Comparison of ENCODE assay signal across 1 cellular context in the genomic region with DNA sequence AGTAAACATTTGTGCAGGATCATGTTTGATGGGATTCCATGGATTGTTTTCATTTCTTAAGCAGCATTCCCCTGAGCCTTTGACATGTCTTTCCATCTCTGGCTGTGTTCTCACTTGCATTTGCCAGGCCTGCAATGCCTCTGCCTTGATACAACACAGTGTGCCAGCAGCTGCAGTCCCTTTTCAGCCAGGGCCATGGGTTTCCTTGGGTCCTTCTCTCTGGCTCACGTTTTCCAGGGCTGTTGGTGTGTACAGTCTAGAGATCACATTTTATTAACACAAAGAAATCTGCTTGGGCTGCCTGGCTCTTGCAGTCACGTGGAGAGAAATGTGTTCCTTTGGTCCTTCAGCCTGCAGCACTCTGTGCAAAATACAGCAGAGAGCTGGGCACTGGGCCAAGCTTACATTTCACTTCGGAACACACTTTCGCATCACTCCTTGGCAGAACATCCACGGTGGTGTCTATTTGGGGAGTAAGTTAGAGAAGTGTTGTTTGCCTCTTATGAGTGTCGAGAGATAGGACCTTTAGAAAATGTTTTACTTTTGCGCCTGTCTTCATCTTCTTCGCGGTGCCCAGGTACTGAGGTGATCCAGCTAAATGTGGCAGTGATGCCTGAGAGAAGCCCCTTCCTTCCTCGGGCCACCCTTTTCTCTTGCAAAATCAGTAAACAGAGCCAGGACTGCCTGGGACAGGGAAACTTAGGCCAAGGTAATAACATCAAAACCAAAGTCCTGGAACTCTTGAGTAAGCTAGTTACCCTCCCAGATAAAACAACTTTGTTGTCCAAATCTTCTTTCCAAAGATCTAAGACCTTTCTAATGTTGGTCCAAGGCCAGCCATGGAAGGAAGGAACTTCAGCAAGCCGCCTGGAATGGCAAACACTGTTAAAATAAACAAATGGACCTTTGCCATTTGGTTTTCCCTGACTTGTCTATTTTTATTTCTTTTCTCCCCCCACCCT.
TF ChIP-seq lines count a peak whose summit lies in the region.

No MANE protein-coding gene starts in this region.

TF ChIP-seq in HepG2, 621 proteins besides CTCF, POLR2A, EP300 and RAD21 (continued from another document and continues in another):
- TF ChIP-seq, protein P1, sequence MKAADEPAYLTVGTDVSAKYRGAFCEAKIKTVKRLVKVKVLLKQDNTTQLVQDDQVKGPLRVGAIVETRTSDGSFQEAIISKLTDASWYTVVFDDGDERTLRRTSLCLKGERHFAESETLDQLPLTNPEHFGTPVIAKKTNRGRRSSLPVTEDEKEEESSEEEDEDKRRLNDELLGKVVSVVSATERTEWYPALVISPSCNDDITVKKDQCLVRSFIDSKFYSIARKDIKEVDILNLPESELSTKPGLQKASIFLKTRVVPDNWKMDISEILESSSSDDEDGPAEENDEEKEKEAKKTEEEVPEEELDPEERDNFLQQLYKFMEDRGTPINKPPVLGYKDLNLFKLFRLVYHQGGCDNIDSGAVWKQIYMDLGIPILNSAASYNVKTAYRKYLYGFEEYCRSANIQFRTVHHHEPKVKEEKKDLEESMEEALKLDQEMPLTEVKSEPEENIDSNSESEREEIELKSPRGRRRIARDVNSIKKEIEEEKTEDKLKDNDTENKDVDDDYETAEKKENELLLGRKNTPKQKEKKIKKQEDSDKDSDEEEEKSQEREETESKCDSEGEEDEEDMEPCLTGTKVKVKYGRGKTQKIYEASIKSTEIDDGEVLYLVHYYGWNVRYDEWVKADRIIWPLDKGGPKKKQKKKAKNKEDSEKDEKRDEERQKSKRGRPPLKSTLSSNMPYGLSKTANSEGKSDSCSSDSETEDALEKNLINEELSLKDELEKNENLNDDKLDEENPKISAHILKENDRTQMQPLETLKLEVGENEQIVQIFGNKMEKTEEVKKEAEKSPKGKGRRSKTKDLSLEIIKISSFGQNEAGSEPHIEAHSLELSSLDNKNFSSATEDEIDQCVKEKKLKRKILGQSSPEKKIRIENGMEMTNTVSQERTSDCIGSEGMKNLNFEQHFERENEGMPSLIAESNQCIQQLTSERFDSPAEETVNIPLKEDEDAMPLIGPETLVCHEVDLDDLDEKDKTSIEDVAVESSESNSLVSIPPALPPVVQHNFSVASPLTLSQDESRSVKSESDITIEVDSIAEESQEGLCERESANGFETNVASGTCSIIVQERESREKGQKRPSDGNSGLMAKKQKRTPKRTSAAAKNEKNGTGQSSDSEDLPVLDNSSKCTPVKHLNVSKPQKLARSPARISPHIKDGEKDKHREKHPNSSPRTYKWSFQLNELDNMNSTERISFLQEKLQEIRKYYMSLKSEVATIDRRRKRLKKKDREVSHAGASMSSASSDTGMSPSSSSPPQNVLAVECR (CRISPR knock-in tag; IDR thresholded peaks at IDR 0.05; ENCODE audit: borderline replicate concordance): peak; percentile 49; the same call in 1 of the 2 replicates
- TF ChIP-seq NAIF1 (CRISPR knock-in tag; IDR thresholded peaks at IDR 0.05; ENCODE audit: borderline replicate concordance): no peak
- TF ChIP-seq MED8 (CRISPR knock-in tag; IDR thresholded peaks at IDR 0.05; ENCODE audit: insufficient replicate concordance): peak; percentile 100
- no peak; the same call in 1 of the 2 replicates for TF ChIP-seq ZNF34 (CRISPR knock-in tag; IDR thresholded peaks at IDR 0.05; ENCODE audit: borderline replicate concordance)
- peak; percentile 97; the same call in 1 of the 2 replicates for TF ChIP-seq FIP1L1 (IDR thresholded peaks at IDR 0.05; ENCODE audit: borderline replicate concordance, insufficient read depth, low read depth, low read length)
- 0 out of 2 replicates have a peak, but pooled peaks have one; percentile 40 for TF ChIP-seq MIER2 (CRISPR knock-in tag; IDR thresholded peaks at IDR 0.05)
- TF ChIP-seq DR1 (CRISPR knock-in tag; IDR thresholded peaks at IDR 0.05): no peak
- TF ChIP-seq, protein P2, sequence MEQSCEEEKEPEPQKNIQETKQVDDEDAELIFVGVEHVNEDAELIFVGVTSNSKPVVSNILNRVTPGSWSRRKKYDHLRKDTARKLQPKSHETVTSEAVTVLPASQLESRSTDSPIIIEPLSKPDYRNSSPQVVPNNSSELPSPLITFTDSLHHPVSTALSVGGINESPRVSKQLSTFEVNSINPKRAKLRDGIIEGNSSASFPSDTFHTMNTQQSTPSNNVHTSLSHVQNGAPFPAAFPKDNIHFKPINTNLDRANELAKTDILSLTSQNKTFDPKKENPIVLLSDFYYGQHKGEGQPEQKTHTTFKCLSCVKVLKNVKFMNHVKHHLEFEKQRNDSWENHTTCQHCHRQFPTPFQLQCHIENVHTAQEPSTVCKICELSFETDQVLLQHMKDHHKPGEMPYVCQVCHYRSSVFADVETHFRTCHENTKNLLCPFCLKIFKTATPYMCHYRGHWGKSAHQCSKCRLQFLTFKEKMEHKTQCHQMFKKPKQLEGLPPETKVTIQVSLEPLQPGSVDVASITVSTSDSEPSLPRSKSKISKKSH (CRISPR knock-in tag; IDR thresholded peaks at IDR 0.05; ENCODE audit: borderline replicate concordance): no peak
- TF ChIP-seq KLF13 (CRISPR knock-in tag; IDR thresholded peaks at IDR 0.05): no peak; the same call in 1 of the 2 replicates
- peak; percentile 95 for TF ChIP-seq PAXIP1 (CRISPR knock-in tag; conservative IDR thresholded peaks at IDR 0.05)
- TF ChIP-seq HNRNPH1 (optimal IDR thresholded peaks at IDR 0.05; ENCODE audit: low read depth, low read length): peak; percentile 13
- 0 out of 2 replicates have a peak, but pooled peaks have one; percentile 60 for TF ChIP-seq ZNF335 (CRISPR knock-in tag; IDR thresholded peaks at IDR 0.05)
- TF ChIP-seq ZNF766 (CRISPR knock-in tag; IDR thresholded peaks at IDR 0.05; ENCODE audit: borderline replicate concordance): no peak; the same call in 1 of the 2 replicates
- TF ChIP-seq HOXA3 (CRISPR knock-in tag; IDR thresholded peaks at IDR 0.05): peak; percentile 83
- peak; percentile 46; the same call in 1 of the 2 replicates for TF ChIP-seq ZNF460 (CRISPR knock-in tag; IDR thresholded peaks at IDR 0.05; ENCODE audit: borderline replicate concordance)
- 0 out of 2 replicates have a peak, but pooled peaks have one; percentile 36 for TF ChIP-seq GZF1 (CRISPR knock-in tag; IDR thresholded peaks at IDR 0.05)
- TF ChIP-seq SMARCE1 (IDR thresholded peaks at IDR 0.05; ENCODE audit: borderline replicate concordance): no peak
- no peak; the same call in 1 of the 2 replicates for TF ChIP-seq PAX8 (CRISPR knock-in tag; IDR thresholded peaks at IDR 0.05; ENCODE audit: borderline replicate concordance)
- peak; percentile 77 for TF ChIP-seq DRAP1 (CRISPR knock-in tag; IDR thresholded peaks at IDR 0.05)
- TF ChIP-seq ZSCAN5A (CRISPR knock-in tag; IDR thresholded peaks at IDR 0.05; ENCODE audit: borderline replicate concordance): peak; percentile 82
- TF ChIP-seq ZNF724P (CRISPR knock-in tag; IDR thresholded peaks at IDR 0.05; ENCODE audit: borderline replicate concordance): no peak
- no peak for TF ChIP-seq ZNF615 (CRISPR knock-in tag; IDR thresholded peaks at IDR 0.05; ENCODE audit: borderline replicate concordance)
- peak; percentile 83; the same call in 1 of the 2 replicates for TF ChIP-seq NPAS2 (CRISPR knock-in tag; IDR thresholded peaks at IDR 0.05; ENCODE audit: borderline replicate concordance)
- TF ChIP-seq DMTF1 (CRISPR knock-in tag; IDR thresholded peaks at IDR 0.05): peak; percentile 53; the same call in 1 of the 2 replicates
- TF ChIP-seq ZBTB7A (CRISPR knock-in tag; IDR thresholded peaks at IDR 0.05): peak; percentile 61; the same call in 1 of the 2 replicates
- peak; percentile 82; the same call in 1 of the 2 replicates for TF ChIP-seq ZNF414 (CRISPR knock-in tag; IDR thresholded peaks at IDR 0.05)
- TF ChIP-seq HOXD1 (CRISPR knock-in tag; IDR thresholded peaks at IDR 0.05): peak; percentile 78
- peak; percentile 43; the same call in 1 of the 2 replicates for TF ChIP-seq GMEB2 (CRISPR knock-in tag; IDR thresholded peaks at IDR 0.05; ENCODE audit: low read depth)
- no peak for TF ChIP-seq ZNF138 (CRISPR knock-in tag; IDR thresholded peaks at IDR 0.05; ENCODE audit: low read depth)
- TF ChIP-seq MLLT10 (CRISPR knock-in tag; IDR thresholded peaks at IDR 0.05): peak; percentile 57; the same call in 1 of the 2 replicates
- no peak for TF ChIP-seq ZBTB26 (CRISPR knock-in tag; IDR thresholded peaks at IDR 0.05; ENCODE audit: borderline replicate concordance)
- TF ChIP-seq FOXA1 (IDR thresholded peaks at IDR 0.05): 0 out of 2 replicates have a peak, but pooled peaks have one; percentile 18
- peak; percentile 98 for TF ChIP-seq FOXA1 (CRISPR knock-in tag; IDR thresholded peaks at IDR 0.05)
- TF ChIP-seq KLF16 (CRISPR knock-in tag; IDR thresholded peaks at IDR 0.05): peak in 1 of 2 experiments; percentile 97; a peak in 2 of 4 replicates
- peak; percentile 18; the same call in 1 of the 2 replicates for TF ChIP-seq MXD4 (CRISPR knock-in tag; IDR thresholded peaks at IDR 0.05)
